15 cellular contexts compared by ENCODE assay signal in the genomic region with DNA sequence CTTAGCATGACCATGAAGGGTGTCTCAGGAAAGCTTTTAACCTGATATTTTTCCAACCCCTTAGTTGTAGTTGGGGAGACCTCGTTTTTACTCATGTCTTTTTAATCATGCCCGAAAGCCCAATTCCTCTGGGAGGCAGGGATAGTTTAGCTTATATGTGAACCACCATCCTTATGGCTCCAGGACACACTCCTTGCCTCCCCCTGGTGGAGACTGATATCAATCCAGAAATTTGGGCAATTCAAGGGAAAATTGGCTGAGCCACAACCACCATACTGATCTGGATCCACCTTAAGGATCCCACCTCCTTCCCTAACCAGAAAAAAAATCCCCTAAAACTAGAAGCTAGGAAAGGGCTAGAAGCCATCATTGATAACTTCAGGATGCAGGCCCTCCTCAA. TPM values are rescaled to one million over a fixed set of nuclear protein-coding genes. Genes with fewer than 3 reads are reported as not detected.
DNase-seq lines count a peak whose midpoint lies in the region; ATAC-seq and TF ChIP-seq lines count a peak whose summit lies in the region.
"Had no signal": no experiment of that assay in that cellular context is flagged by ENCODE, and none has a peak within 500 bp of the region (broad histone marks: within the 10 kb centered on the region; RNA-seq: fewer than 3 reads in every experiment).

No MANE protein-coding gene starts in this region.

- no peaks in the 10 kb centered on the region for H3K4me1 ChIP-seq in HCT116 (ENCODE audit: control insufficient read depth in 1 of 2, insufficient read depth in 2 of 2, low read length in 2 of 2)
- H3K4me1 ChIP-seq: tibial artery had no signal

- DNase-seq in AG04450 (ENCODE audit: low read depth, low spot score), result no peak
- DNase-seq in HCT116 (ENCODE audit: low read depth, low spot score), result no peak
- DNase-seq in brain microvascular endothelial cell, result no peak
- DNase-seq in iPS-NIHi11 (ENCODE audit: low spot score), result peak; percentile 12
- DNase-seq in MV-4-11 (lab: John Stamatoyannopoulos, UW), result no peak
- DNase-seq: activated CD4-positive, alpha-beta memory T cell treated with anti-CD3 and anti-CD28 coated beads for 36 hours; kidney; midbrain; NCI-H1694; NCI-H446 treated with DMSO at 0.1 percent for 48 hours; tibial artery had no signal

- in situ Hi-C loops in brain microvascular endothelial cell (cut with HindIII; ENCODE audit: low pct_ligation_motif_present, low sequenced_read_pairs), result no loop called here

- H3K4me3 ChIP-seq in AG04450 (ENCODE audit: low read depth, low read length) (no peak overlapping the region), HCT116 (replicated peaks in 1 of 2; ENCODE audit: low read depth in 1 of 2, low read length in 2 of 2) (no peak overlapping the region), brain microvascular endothelial cell (ENCODE audit: low read depth, low read length) (no peak overlapping the region)
- H3K4me3 ChIP-seq: skin epidermis, tibial artery had no signal

- intact Hi-C loops in HCT116 (cut with micrococcal nuclease), result no loop called here

- no peak for TF ChIP-seq RAD21 in HCT116 (IDR thresholded peaks at IDR 0.05; ENCODE audit: low read depth)

- no peaks in the 10 kb centered on the region for H3K79me2 ChIP-seq in HCT116 (ENCODE audit: insufficient read depth, low read length)

- no peak overlapping the region for H3K4me2 ChIP-seq in HCT116 (ENCODE audit: low read length)

- H3K9me2 ChIP-seq in HCT116 (ENCODE audit: insufficient read depth), result no peaks in the 10 kb centered on the region

- ATAC-seq in HCT116, result 0 out of 2 replicates have a peak, but pooled peaks have one; percentile 53
- no peak for ATAC-seq in HG03442 (IDR thresholded peaks at IDR 0.05; ENCODE audit: unreplicated experiment)
- no peak for ATAC-seq in HG03159 (IDR thresholded peaks at IDR 0.05; ENCODE audit: unreplicated experiment)
- ATAC-seq in HG02623 (IDR thresholded peaks at IDR 0.05; ENCODE audit: unreplicated experiment), result no peak

- H3K36me3 ChIP-seq in HCT116 (ENCODE audit: control insufficient read depth in 1 of 2, insufficient read depth in 2 of 2, low read length in 2 of 2), result no peaks in the 10 kb centered on the region
- no peaks in the 10 kb centered on the region for H3K36me3 ChIP-seq in brain microvascular endothelial cell (replicated peaks)
- H3K36me3 ChIP-seq: tibial artery had no signal

- no peak for TF ChIP-seq POLR2A in HCT116 (IDR thresholded peaks at IDR 0.05; ENCODE audit: borderline replicate concordance, extremely low read depth, insufficient read depth, insufficient read length)

- H3K27me3 ChIP-seq in AG04450 (ENCODE audit: control insufficient read depth, insufficient read depth, low read length) (no peaks in the 10 kb centered on the region), HCT116 (ENCODE audit: insufficient read depth, low read length) (peaks cover 5% of the 10 kb centered on the region; the same call in 1 of the 2 replicates), brain microvascular endothelial cell (replicated peaks) (no peaks in the 10 kb centered on the region)

- TF ChIP-seq CTCF in AG04450 (IDR thresholded peaks at IDR 0.05; ENCODE audit: low read depth, low read length) (peak; percentile 43), HCT116 (IDR thresholded peaks at IDR 0.05 in 2 of 3, conservative IDR thresholded peaks at IDR 0.05 in 1 of 3; ENCODE audit: borderline replicate concordance in 1 of 3, insufficient read depth in 1 of 3, low read depth in 2 of 3, low read length in 2 of 3) (peak in 2 of 3 experiments; percentile 42 to 46; a peak in 3 of 6 replicates), brain microvascular endothelial cell (IDR thresholded peaks at IDR 0.05; ENCODE audit: low read depth, low read length, missing control alignments) (peak; percentile 58)

- no TSS peak for BruUV-seq in HCT116 (replicated peaks; lab: Mats Ljungman, UMichigan)

- no peak overlapping the region for H2AFZ ChIP-seq in HCT116 (ENCODE audit: low read depth, low read length, poor library complexity, severe bottlenecking)

- POLR2A ChIA-PET in AG04450 (lab: Yijun Ruan, JAX), result no interaction called here
- POLR2A ChIA-PET in HCT116 (lab: Charles Lee), result no interaction called here

- RAD21 ChIA-PET in HCT116 (lab: Charles Lee; ENCODE audit: low non-redundant PET in 1 of 2, low total read pairs in 2 of 2, uncharacterized antibody in 2 of 2, unreplicated experiment in 2 of 2), result interaction anchor here in 1 of 2 experiments (0.7 kb wide), 1 partner anchor 63 kb away, joined by 3 read pairs; no protein-coding TSS in a partner anchor

- H3K27ac ChIP-seq in AG04450 (ENCODE audit: low read depth, low read length), result no peak overlapping the region
- H3K27ac ChIP-seq in HCT116 (ENCODE audit: low read depth, low read length), result no peak overlapping the region
- no peak overlapping the region for H3K27ac ChIP-seq in brain microvascular endothelial cell
- H3K27ac ChIP-seq: skin epidermis, tibial artery had no signal

- no peaks in the 10 kb centered on the region for H4K20me1 ChIP-seq in HCT116 (ENCODE audit: insufficient read depth)

- CTCF ChIA-PET in AG04450 (lab: Charles Lee) (interaction anchor here (0.6 to 1.7 kb wide), 8 partner anchors 9 to 486 kb away, joined by 3 to 11 read pairs (median 4); no protein-coding TSS in a partner anchor), HCT116 (lab: Charles Lee) (interaction anchor here (1.0 to 1.6 kb wide), 3 partner anchors 9 to 22 kb away, joined by 3 read pairs; no protein-coding TSS in a partner anchor)

- H3K9ac ChIP-seq in HCT116 (ENCODE audit: low read length), result no peak overlapping the region

- no peaks in the 10 kb centered on the region; the same call in 1 of the 2 replicates for H3K9me3 ChIP-seq in AG04450 (ENCODE audit: control insufficient read depth, insufficient read depth, low read length)
- H3K9me3 ChIP-seq in HCT116 (ENCODE audit: control insufficient read depth in 1 of 2, insufficient read depth in 1 of 2, low read depth in 1 of 2, low read length in 2 of 2), result no peaks in the 10 kb centered on the region

TF ChIP-seq in HCT116, 20 proteins besides CTCF, POLR2A, EP300 and RAD21 (continues in another document):
- TF ChIP-seq, protein P1, sequence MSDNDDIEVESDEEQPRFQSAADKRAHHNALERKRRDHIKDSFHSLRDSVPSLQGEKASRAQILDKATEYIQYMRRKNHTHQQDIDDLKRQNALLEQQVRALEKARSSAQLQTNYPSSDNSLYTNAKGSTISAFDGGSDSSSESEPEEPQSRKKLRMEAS (IDR thresholded peaks at IDR 0.05), result no peak
- TF ChIP-seq, protein P2, sequence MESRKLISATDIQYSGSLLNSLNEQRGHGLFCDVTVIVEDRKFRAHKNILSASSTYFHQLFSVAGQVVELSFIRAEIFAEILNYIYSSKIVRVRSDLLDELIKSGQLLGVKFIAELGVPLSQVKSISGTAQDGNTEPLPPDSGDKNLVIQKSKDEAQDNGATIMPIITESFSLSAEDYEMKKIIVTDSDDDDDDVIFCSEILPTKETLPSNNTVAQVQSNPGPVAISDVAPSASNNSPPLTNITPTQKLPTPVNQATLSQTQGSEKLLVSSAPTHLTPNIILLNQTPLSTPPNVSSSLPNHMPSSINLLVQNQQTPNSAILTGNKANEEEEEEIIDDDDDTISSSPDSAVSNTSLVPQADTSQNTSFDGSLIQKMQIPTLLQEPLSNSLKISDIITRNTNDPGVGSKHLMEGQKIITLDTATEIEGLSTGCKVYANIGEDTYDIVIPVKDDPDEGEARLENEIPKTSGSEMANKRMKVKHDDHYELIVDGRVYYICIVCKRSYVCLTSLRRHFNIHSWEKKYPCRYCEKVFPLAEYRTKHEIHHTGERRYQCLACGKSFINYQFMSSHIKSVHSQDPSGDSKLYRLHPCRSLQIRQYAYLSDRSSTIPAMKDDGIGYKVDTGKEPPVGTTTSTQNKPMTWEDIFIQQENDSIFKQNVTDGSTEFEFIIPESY (IDR thresholded peaks at IDR 0.05; ENCODE audit: extremely low read depth, insufficient replicate concordance, low read length), result no peak
- TF ChIP-seq ZNF274 (IDR thresholded peaks at IDR 0.05; ENCODE audit: low read depth, low read length) (no peak), ELF1 (IDR thresholded peaks at IDR 0.05; ENCODE audit: borderline replicate concordance, low read depth) (no peak), FOSL1 (IDR thresholded peaks at IDR 0.05; ENCODE audit: low read depth) (no peak), SP1 (IDR thresholded peaks at IDR 0.05; ENCODE audit: low read depth) (no peak), ZFX (IDR thresholded peaks at IDR 0.05) (no peak), EZH2phosphoT487 (IDR thresholded peaks at IDR 0.05; ENCODE audit: borderline replicate concordance) (no peak), SRF (IDR thresholded peaks at IDR 0.05; ENCODE audit: low read depth) (no peak), YY1 (IDR thresholded peaks at IDR 0.05; ENCODE audit: extremely low read depth, insufficient replicate concordance, low read depth, low read length) (no peak), SIN3A (IDR thresholded peaks at IDR 0.05; ENCODE audit: low read depth) (no peak), TCF7L2 (IDR thresholded peaks at IDR 0.05; ENCODE audit: borderline replicate concordance, extremely low read depth, insufficient read depth, insufficient read length) (no peak), CBX3 (IDR thresholded peaks at IDR 0.05; ENCODE audit: low read depth) (no peak), POLR2AphosphoS5 (IDR thresholded peaks at IDR 0.05; ENCODE audit: low read depth, low read length) (no peak), EGR1 (IDR thresholded peaks at IDR 0.05; ENCODE audit: low read depth) (no peak)
- TF ChIP-seq, protein P3, sequence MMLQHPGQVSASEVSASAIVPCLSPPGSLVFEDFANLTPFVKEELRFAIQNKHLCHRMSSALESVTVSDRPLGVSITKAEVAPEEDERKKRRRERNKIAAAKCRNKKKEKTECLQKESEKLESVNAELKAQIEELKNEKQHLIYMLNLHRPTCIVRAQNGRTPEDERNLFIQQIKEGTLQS (IDR thresholded peaks at IDR 0.05), result no peak

RNA-seq across cellular contexts. Expression of a gene that starts 13.4 kb away (rescaled TPM):
- 0.01 TPM in 1 of 2 replicates, not detected in the other for polyA plus RNA-seq in AG04450 (2011; rRNA removed)
- polyA minus RNA-seq in AG04450 (2011; rRNA and poly(A)+ RNA removed), result not detected in 2 replicates
- total RNA-seq in HCT116 (2021; ENCODE audit: unreplicated experiment), result not detected
- 0.04 and 0.07 TPM in 2 replicates for polyA plus RNA-seq in HCT116 (2012)
- total RNA-seq: activated CD4-positive, alpha-beta memory T cell treated with anti-CD3 and anti-CD28 coated beads for 36 hours had no signal
